Comparison of ENCODE assay signal across 8 cellular contexts in the genomic region with DNA sequence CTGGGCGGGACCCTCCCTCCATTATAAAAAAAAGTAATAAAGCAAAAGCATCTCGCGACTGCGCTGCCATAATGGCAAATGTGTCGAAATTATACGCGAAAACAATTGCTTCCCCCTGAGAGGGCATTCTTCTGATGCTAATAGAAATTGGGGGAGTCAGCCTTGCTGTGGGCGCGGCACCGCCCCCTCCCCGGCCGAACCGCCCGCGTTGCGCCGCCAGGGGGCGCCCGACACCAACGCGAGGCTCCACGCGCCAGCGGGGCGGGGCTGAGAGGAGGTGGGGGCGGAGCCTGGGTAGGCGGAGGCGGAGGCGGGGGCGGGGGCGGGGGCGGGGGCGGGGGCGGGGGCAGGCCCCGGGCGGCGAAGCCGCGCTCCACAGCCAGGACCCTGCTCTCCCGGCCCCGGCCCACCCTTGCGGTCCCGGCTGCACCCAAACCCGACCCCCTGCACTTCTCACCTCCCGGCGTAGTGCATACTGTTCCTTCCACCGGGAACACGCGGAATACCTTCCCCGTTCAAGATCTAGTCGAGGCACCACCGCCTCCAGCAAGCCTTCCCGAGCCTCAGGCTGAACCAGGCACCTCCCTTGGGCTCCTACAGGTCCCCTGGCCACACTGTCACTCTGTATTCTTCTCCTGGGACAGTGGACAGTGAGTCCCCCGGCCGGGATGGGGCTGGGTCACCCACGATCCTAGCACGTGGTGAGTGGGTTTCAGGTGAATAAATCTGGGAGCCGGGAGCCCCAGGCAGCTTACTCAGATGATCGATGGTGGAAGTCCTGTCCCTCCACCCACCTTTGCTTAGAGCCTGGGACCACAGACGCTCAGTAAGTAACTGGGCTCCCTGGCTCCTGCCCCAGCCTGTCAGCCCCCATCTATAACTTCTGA. TPM values are rescaled to one million over a fixed set of nuclear protein-coding genes. Genes with fewer than 3 reads are reported as not detected.
DNase-seq lines count a peak whose midpoint lies in the region; ATAC-seq and TF ChIP-seq lines count a peak whose summit lies in the region.

No MANE protein-coding gene starts in this region.

- H3K27me3 ChIP-seq in breast epithelium = no peaks in the 10 kb centered on the region

- ATAC-seq in GM21529 (IDR thresholded peaks at IDR 0.05; ENCODE audit: unreplicated experiment) (peak; percentile 70), GM21723 (IDR thresholded peaks at IDR 0.05; ENCODE audit: unreplicated experiment) (no peak)

- H3K36me3 ChIP-seq in breast epithelium = no peaks in the 10 kb centered on the region

- intact Hi-C loops in breast epithelium (cut with DNase I; ENCODE audit: low total_unique reads) = loop anchor here (1.0 to 5.0 kb wide), 2 partner anchors 39 to 163 kb away; no protein-coding TSS in a partner anchor

- H3K27ac ChIP-seq in C4-2B = peak overlapping the region; percentile 51
- H3K27ac ChIP-seq in breast epithelium = peak overlapping the region; percentile 30 to 68
- H3K27ac ChIP-seq in skin epidermis = peak overlapping the region in 13 of 21 experiments; percentile 14 to 73 (median 49)

- DNase-seq in NCI-H1105 (lab: John Stamatoyannopoulos, UW) (peak; percentile 52), breast epithelium (ENCODE audit: low spot score in 2 of 2) (peak; percentile 71 to 81), iPS-NIHi7 (ENCODE audit: extremely low spot score) (peak; percentile 76)

- no peaks in the 10 kb centered on the region for H3K9me3 ChIP-seq in breast epithelium

- TF ChIP-seq CTCF in C4-2B (conservative IDR thresholded peaks at IDR 0.05) (peak; percentile 91), WI38 (IDR thresholded peaks at IDR 0.05; ENCODE audit: low read depth, low read length) (peak; percentile 72), breast epithelium (IDR thresholded peaks at IDR 0.05) (peak; percentile 67 to 91 (median 81))

- TF ChIP-seq POLR2A in breast epithelium (IDR thresholded peaks at IDR 0.05) = no peak

- H3K4me1 ChIP-seq in breast epithelium = peaks cover 0 to 7% of the 10 kb centered on the region in 2 donors

- peak overlapping the region; percentile 65 for H3K4me3 ChIP-seq in WI38 (ENCODE audit: low read depth, low read length)
- H3K4me3 ChIP-seq in breast epithelium = peak overlapping the region; percentile 43 to 74 (median 59)
- peak overlapping the region; percentile 34 to 56 (median 40) for H3K4me3 ChIP-seq in skin epidermis

RNA-seq across cellular contexts. Expression of gene UPK3A, which starts 15.5 kb away (rescaled TPM):
- not detected for total RNA-seq in breast epithelium

RNA-seq across cellular contexts. Expression of gene KIAA0930, which starts 28.5 kb away (rescaled TPM):
- total RNA-seq in breast epithelium = 10 to 100 TPM; 29.4 to 45.3 (median 35.1) TPM

RNA-seq across cellular contexts. Expression of gene FAM118A, which starts 40.5 kb away (rescaled TPM):
- total RNA-seq in breast epithelium = 100 to 1,000 TPM in 1 of 3 donors, 10 to 100 TPM in 2; 33.8 to 104 (median 55.4) TPM
